Comparison of ENCODE assay signal across 15 cellular contexts in genomic region chr20:4242376-4242775, GRCh38. TPM values are rescaled to one million over a fixed set of nuclear protein-coding genes. Genes with fewer than 3 reads are reported as not detected.
DNase-seq lines count a peak whose midpoint lies in the region; ATAC-seq, FAIRE-seq and TF ChIP-seq lines count a peak whose summit lies in the region.
"Had no signal": no experiment of that assay in that cellular context is flagged by ENCODE, and none has a peak within 500 bp of the region (broad histone marks: within the 10 kb centered on the region; RNA-seq: fewer than 3 reads in every experiment).

No MANE protein-coding gene starts in this region.

- H3K36me3 Mint-ChIP-seq in GM23338 (ENCODE audit: low read depth), result no peaks in the 10 kb centered on the region; the same call in 2 of the 3 replicates
- H3K36me3 Mint-ChIP-seq: CD14-positive monocyte; CD8-positive, alpha-beta T cell had no signal

- H3K9me3 Mint-ChIP-seq in GM23338, result no peaks in the 10 kb centered on the region; the same call in 2 of the 3 replicates
- H3K9me3 Mint-ChIP-seq: CD8-positive, alpha-beta T cell had no signal

- intact Hi-C loops in breast epithelium (cut with DNase I; ENCODE audit: low total_unique reads), result no loop called here

- H3K36me3 ChIP-seq in GM23338 (ENCODE audit: insufficient read depth), result no peaks in the 10 kb centered on the region
- no peaks in the 10 kb centered on the region for H3K36me3 ChIP-seq in HUES6 (ENCODE audit: control insufficient read depth, insufficient read depth, low read length)
- no peaks in the 10 kb centered on the region for H3K36me3 ChIP-seq in H1 (ENCODE audit: control insufficient read depth in 2 of 4, insufficient read depth in 4 of 4, low read length in 3 of 4)
- H3K36me3 ChIP-seq in neuronal stem cell (replicated peaks in 1 of 2; ENCODE audit: control insufficient read depth in 2 of 2, insufficient read depth in 2 of 2, low read length in 2 of 2), result no peaks in the 10 kb centered on the region
- no peaks in the 10 kb centered on the region for H3K36me3 ChIP-seq in breast epithelium
- H3K36me3 ChIP-seq: BLaER1 had no signal

- no peak for TF ChIP-seq EP300 in H1 (IDR thresholded peaks at IDR 0.05; ENCODE audit: borderline replicate concordance in 1 of 2, low read depth in 2 of 2, low read length in 2 of 2)

- TF ChIP-seq CTCF in GM23338 (conservative IDR thresholded peaks at IDR 0.05; ENCODE audit: low read depth in 2 of 2) (no peak), H1 (IDR thresholded peaks at IDR 0.05; ENCODE audit: control extremely low read depth in 1 of 3, insufficient read depth in 1 of 3, low read depth in 1 of 3, low read length in 3 of 3) (no peak), breast epithelium (IDR thresholded peaks at IDR 0.05) (no peak)

- H3K9ac ChIP-seq in HUES6 (ENCODE audit: low read length) (no peak overlapping the region), H1 (replicated peaks in 1 of 4; ENCODE audit: extremely low read depth in 1 of 4, low read depth in 3 of 4, low read length in 3 of 4) (no peak overlapping the region), neuronal stem cell (ENCODE audit: low read depth, low read length, poor library complexity) (peak overlapping the region; percentile 5)
- H3K9ac ChIP-seq: BLaER1 had no signal

- no peak overlapping the region for H3K27ac ChIP-seq in GM23338 (ENCODE audit: low read depth)
- no peak overlapping the region for H3K27ac ChIP-seq in HUES6 (ENCODE audit: low read depth, low read length)
- H3K27ac ChIP-seq in H1 (ENCODE audit: low read depth, low read length), result no peak overlapping the region
- no peak overlapping the region for H3K27ac ChIP-seq in neuronal stem cell (replicated peaks; ENCODE audit: low read length)
- no peak overlapping the region for H3K27ac ChIP-seq in breast epithelium
- H3K27ac ChIP-seq: BLaER1 had no signal

- H2BK15ac ChIP-seq in H1 (ENCODE audit: low read length) (no peak overlapping the region), neuronal stem cell (ENCODE audit: low read length) (no peak overlapping the region)

- H3K4me3 ChIP-seq in GM23338 (peak overlapping the region; percentile 59; the same call in 1 of the 2 replicates), HUES6 (ENCODE audit: low read depth, low read length) (peak overlapping the region; percentile 65), H1 (ENCODE audit: extremely low read depth in 1 of 4, insufficient read depth in 2 of 4, low read depth in 3 of 4, low read length in 4 of 4) (no peak overlapping the region), neuronal stem cell (ENCODE audit: low read length in 2 of 2) (no peak overlapping the region), breast epithelium (no peak overlapping the region)
- H3K4me3 ChIP-seq: BLaER1 had no signal

- H3K4me1 ChIP-seq in GM23338 (ENCODE audit: insufficient read depth) (no peaks in the 10 kb centered on the region), HUES6 (ENCODE audit: control insufficient read depth, insufficient read depth, low read length) (peaks cover 12% of the 10 kb centered on the region), H1 (replicated peaks in 1 of 4; ENCODE audit: control insufficient read depth in 3 of 4, insufficient read depth in 4 of 4, low read length in 3 of 4) (peaks cover 0 to 12% (median 4%) of the 10 kb centered on the region in 4 experiments; a peak in 5 of 7 replicates), neuronal stem cell (ENCODE audit: control insufficient read depth in 2 of 2, insufficient read depth in 1 of 2, low read depth in 1 of 2, low read length in 2 of 2) (peaks cover 9 to 10% of the 10 kb centered on the region in 2 donors), breast epithelium (no peaks in the 10 kb centered on the region)
- H3K4me1 ChIP-seq: BLaER1 had no signal

- TF ChIP-seq POLR2A in H1 (IDR thresholded peaks at IDR 0.05; ENCODE audit: control extremely low read depth in 1 of 2, low read depth in 2 of 2, low read length in 2 of 2) (no peak), breast epithelium (IDR thresholded peaks at IDR 0.05) (no peak)

- H3K56ac ChIP-seq in H1 (replicated peaks; ENCODE audit: insufficient read length, low read depth, low read length), result no peak overlapping the region

- H3K4me1 Mint-ChIP-seq in GM23338, result peaks cover 15% of the 10 kb centered on the region
- H3K4me1 Mint-ChIP-seq: CD14-positive monocyte had no signal

- H3K27me3 ChIP-seq in GM23338 (ENCODE audit: insufficient read depth) (peaks cover 37% of the 10 kb centered on the region), HUES6 (ENCODE audit: control insufficient read depth, insufficient read depth, low read length) (peaks cover 81% of the 10 kb centered on the region), H1 (replicated peaks in 1 of 4; ENCODE audit: control insufficient read depth in 3 of 4, extremely low read depth in 1 of 4, insufficient read depth in 3 of 4, low read length in 3 of 4) (peaks cover 0 to 30% (median 21%) of the 10 kb centered on the region in 4 experiments; a peak in 6 of 7 replicates), neuronal stem cell (ENCODE audit: control insufficient read depth in 3 of 3, insufficient read depth in 3 of 3, low read depth in 1 of 3, low read length in 3 of 3) (peaks cover 0 to 43% (median 21%) of the 10 kb centered on the region in 3 experiments), breast epithelium (peaks cover 0 to 27% of the 10 kb centered on the region in 2 donors)
- H3K27me3 ChIP-seq: BLaER1 had no signal

- H4K8ac ChIP-seq in H1 (ENCODE audit: extremely low read depth, insufficient read depth, low read length) (no peak overlapping the region), neuronal stem cell (ENCODE audit: low read depth, low read length) (no peak overlapping the region)

- CTCF ChIA-PET in H1 (lab: Charles Lee; ENCODE audit: partially characterized antibody), result interaction anchor here (1.0 to 1.8 kb wide), 4 partner anchors 13 to 47 kb away, joined by 3 to 4 read pairs (median 3); no protein-coding TSS in a partner anchor

- 79% methylated on average over 4 of the region's 4 CpGs; no CpG with 5 or more reads in 1 of the 2 experiments for WGBS in H1 (ENCODE audit: extremely low coverage in 1 of 2, insufficient coverage in 1 of 2, insufficient read length in 1 of 2, insufficient replicate concordance in 2 of 2, low coverage in 1 of 2, low lambda C conversion rate in 2 of 2, missing lambda C conversion rate in 1 of 2), 2 experiments
- no CpG with 5 or more reads among the region's 4 CpGs for WGBS in neuronal stem cell (ENCODE audit: extremely low coverage in 2 of 2, insufficient read length in 2 of 2, insufficient replicate concordance in 1 of 2), 2 donors

- H3K27ac Mint-ChIP-seq in GM23338, result no peak overlapping the region
- H3K27ac Mint-ChIP-seq: CD8-positive, alpha-beta T cell had no signal

- no peak overlapping the region for H2BK120ac ChIP-seq in H1 (replicated peaks; ENCODE audit: low read depth, low read length)
- H2BK120ac ChIP-seq in neuronal stem cell (ENCODE audit: low read depth, low read length), result no peak overlapping the region

- H2AFZ ChIP-seq in GM23338 (peak overlapping the region; percentile 97), H1 (ENCODE audit: low read length) (no peak overlapping the region), neuronal stem cell (ENCODE audit: low read length) (peak overlapping the region; percentile 81)

- H3K79me1 ChIP-seq in H1 (ENCODE audit: low read depth, low read length), result no peaks in the 10 kb centered on the region
- no peaks in the 10 kb centered on the region for H3K79me1 ChIP-seq in neuronal stem cell (ENCODE audit: low read depth, low read length)

- H4K20me1 ChIP-seq in GM23338 (replicated peaks; ENCODE audit: insufficient read depth) (no peaks in the 10 kb centered on the region), H1 (replicated peaks in 1 of 2; ENCODE audit: control insufficient read depth in 1 of 2, insufficient read depth in 2 of 2, low read length in 2 of 2) (peaks cover 0 to 4% of the 10 kb centered on the region in 2 experiments)
- H4K20me1 ChIP-seq: BLaER1 had no signal

- DNase-seq in GM23338 (ENCODE audit: low spot score) (no peak), H1 (ENCODE audit: low read depth in 1 of 2, low spot score in 2 of 2) (no peak), neuronal stem cell (ENCODE audit: low spot score) (no peak), GM19238 (ENCODE audit: insufficient read length, low spot score) (no peak), epidermal melanocyte (ENCODE audit: insufficient read length, low spot score) (no peak), breast epithelium (ENCODE audit: low spot score in 2 of 2) (no peak), NCI-H510A treated with DMSO at 0.1 percent for 48 hours (lab: John Stamatoyannopoulos, UW) (no peak)
- DNase-seq: 8988T; Calu3; CD8-positive, alpha-beta T cell; DMS79 treated with DMSO at 0.1 percent for 48 hours; GF-D8 had no signal

- H4K91ac ChIP-seq in H1 (replicated peaks; ENCODE audit: insufficient read length, low read length), result no peak overlapping the region
- no peak overlapping the region for H4K91ac ChIP-seq in neuronal stem cell (ENCODE audit: low read depth, low read length, poor library complexity)

- H3K79me2 ChIP-seq in GM23338 (replicated peaks; ENCODE audit: insufficient read depth), result no peaks in the 10 kb centered on the region
- H3K79me2 ChIP-seq in H1 (ENCODE audit: control insufficient read depth in 1 of 2, insufficient read depth in 2 of 2, low read length in 2 of 2), result no peaks in the 10 kb centered on the region

- no peaks in the 10 kb centered on the region for H3K9me3 ChIP-seq in HUES6 (ENCODE audit: control insufficient read depth, insufficient read depth, low read depth, low read length)
- no peaks in the 10 kb centered on the region for H3K9me3 ChIP-seq in H1 (ENCODE audit: insufficient read depth in 2 of 2, low read depth in 1 of 2, low read length in 1 of 2)
- peaks cover 0 to 2% of the 10 kb centered on the region in 2 donors for H3K9me3 ChIP-seq in neuronal stem cell (replicated peaks in 1 of 2; ENCODE audit: control insufficient read depth in 2 of 2, insufficient read depth in 1 of 2, low read depth in 1 of 2, low read length in 2 of 2)
- no peaks in the 10 kb centered on the region for H3K9me3 ChIP-seq in breast epithelium
- H3K9me3 ChIP-seq: BLaER1 had no signal

- H2AK5ac ChIP-seq in H1 (ENCODE audit: low read depth, low read length), result no peak overlapping the region
- no peak overlapping the region for H2AK5ac ChIP-seq in neuronal stem cell (ENCODE audit: low read depth, low read length)

- H3K4me2 ChIP-seq in GM23338, result peak overlapping the region; percentile 83; the same call in 1 of the 2 replicates
- peak overlapping the region; percentile 52 to 72; a peak in 3 of 4 replicates for H3K4me2 ChIP-seq in H1 (ENCODE audit: insufficient read depth in 1 of 2, low read depth in 2 of 2, low read length in 2 of 2)
- H3K4me2 ChIP-seq in neuronal stem cell (ENCODE audit: insufficient read depth, low read length, poor library complexity, severe bottlenecking), result no peak overlapping the region
- H3K4me2 ChIP-seq: BLaER1 had no signal

- H3K4me3 Mint-ChIP-seq in GM23338, result peak overlapping the region; percentile 66; the same call in 2 of the 3 replicates
- H3K4me3 Mint-ChIP-seq: CD8-positive, alpha-beta T cell had no signal

- no peak for FAIRE-seq in H1 (lab: Jason Lieb, UNC)

- ATAC-seq in GM23338, result no peak
- ATAC-seq: CD8-positive, alpha-beta T cell had no signal

- H3K14ac ChIP-seq in H1 (ENCODE audit: insufficient read length), result no peak overlapping the region
- no peak overlapping the region for H3K14ac ChIP-seq in neuronal stem cell (ENCODE audit: low read length)

- no peak overlapping the region for H3K18ac ChIP-seq in H1 (ENCODE audit: extremely low read depth, low read length)
- H3K18ac ChIP-seq in neuronal stem cell (ENCODE audit: low read length), result no peak overlapping the region

- no peaks in the 10 kb centered on the region for H3F3A ChIP-seq in GM23338 (replicated peaks; ENCODE audit: low read depth)

- peaks cover 2% of the 10 kb centered on the region; the same call in 1 of the 2 replicates for H3K23me2 ChIP-seq in H1 (ENCODE audit: low read depth, low read length)

- no peak overlapping the region for H2BK20ac ChIP-seq in H1 (ENCODE audit: low read length)

- H3K23ac ChIP-seq in H1 (ENCODE audit: insufficient read length), result no peak overlapping the region
- no peak overlapping the region for H3K23ac ChIP-seq in neuronal stem cell (ENCODE audit: low read depth, low read length, poor library complexity)

- no peak overlapping the region; the same call in 1 of the 2 replicates for H2BK12ac ChIP-seq in H1 (ENCODE audit: low read depth, low read length)
- no peak overlapping the region for H2BK12ac ChIP-seq in neuronal stem cell (ENCODE audit: low read length)

- H3K4ac ChIP-seq in H1 (replicated peaks; ENCODE audit: insufficient read length, low read depth, low read length) (no peak overlapping the region), neuronal stem cell (ENCODE audit: low read length) (no peak overlapping the region)

- POLR2A ChIA-PET in H1 (lab: Charles Lee; ENCODE audit: partially characterized antibody), result no interaction called here

- H3K9me2 ChIP-seq in GM23338 (ENCODE audit: insufficient read depth), result no peaks in the 10 kb centered on the region

- peaks cover 27% of the 10 kb centered on the region for H3K27me3 Mint-ChIP-seq in GM23338 (ENCODE audit: insufficient read depth, low read depth, poor library complexity)

- H4K5ac ChIP-seq in H1 (ENCODE audit: insufficient read length, low read depth, low read length), result no peak overlapping the region

- no peak for TF ChIP-seq RAD21 in H1 (IDR thresholded peaks at IDR 0.05 in 1 of 2, conservative IDR thresholded peaks at IDR 0.05 in 1 of 2; ENCODE audit: low read depth in 2 of 2, low read length in 2 of 2)

- no peak overlapping the region for H2BK5ac ChIP-seq in H1 (ENCODE audit: low read depth, low read length)
- H2BK5ac ChIP-seq in neuronal stem cell (ENCODE audit: low read length), result no peak overlapping the region

RNA-seq across cellular contexts. Expression of gene ADRA1D, which starts 6.7 kb away (rescaled TPM):
- 0.16 and 0.28 TPM in 2 replicates for total RNA-seq in GM23338 (2014; rRNA removed; shearing (Covaris generic))
- polyA plus RNA-seq in GM23338 (2016; fragmentation: Nextera tagmentation; extraction: Ambion mirVana), result 0.31 TPM in 1 of 2 replicates, not detected in the other
- total RNA-seq in H1 (2021; fragmentation: NEBNext Ultra II Directional; extraction: Animal tissue kit (Norgen Biotek cat#: 25700)), result 0.23 and 0.24 TPM in 2 replicates
- polyA plus RNA-seq in H1 (2011; rRNA removed), result 0.47 and 0.63 TPM in 2 replicates
- 0.19 TPM for polyA plus RNA-seq in H1 (2011; cell fraction: cytosol; rRNA removed)
- polyA plus RNA-seq in H1 (2011; cell fraction: nucleus; rRNA removed), result 0.77 TPM
- polyA plus RNA-seq in H1 (2012, experiment 1 of 2), result 0.31 to 0.57 TPM (median 0.42 TPM) in 3 of 4 replicates, not detected in the other
- 0.12 TPM for polyA plus RNA-seq in H1 (2012, experiment 2 of 2)
- 0.18 TPM for polyA plus RNA-seq in H1 (2013, experiment 1 of 2)
- polyA plus RNA-seq in H1 (2013, experiment 2 of 2), result 0.20 TPM
- polyA minus RNA-seq in H1 (2011; rRNA and poly(A)+ RNA removed), result 0.19 and 0.24 TPM in 2 replicates
- polyA minus RNA-seq in H1 (2011; cell fraction: cytosol; rRNA and poly(A)+ RNA removed), result 0.51 TPM
- 0.60 TPM for polyA minus RNA-seq in H1 (2011; cell fraction: nucleus; rRNA and poly(A)+ RNA removed)
- 0.24 TPM for polyA plus RNA-seq in neuronal stem cell (2013, experiment 1 of 2)
- polyA plus RNA-seq in neuronal stem cell (2013, experiment 2 of 2), result 0.22 TPM
- under 1 TPM in 1 of 3 donors, not detected in 2; 0.29 TPM for total RNA-seq in breast epithelium
- total RNA-seq: Calu3; CD8-positive, alpha-beta T cell had no signal
- polyA plus RNA-seq: CD14-positive monocyte had no signal

Comparison
In these comparisons a context has a peak if more than half of its experiments do, and no peak if none do; other contexts are left out.
1. H3K4me3 ChIP-seq: peak in GM23338 (single experiment) and HUES6 (single experiment); none in H1 (0 of 4), neuronal stem cell (0 of 2) and breast epithelium (0 of 3).